ENCODE assay signal across 7 cellular contexts in the genomic region with DNA sequence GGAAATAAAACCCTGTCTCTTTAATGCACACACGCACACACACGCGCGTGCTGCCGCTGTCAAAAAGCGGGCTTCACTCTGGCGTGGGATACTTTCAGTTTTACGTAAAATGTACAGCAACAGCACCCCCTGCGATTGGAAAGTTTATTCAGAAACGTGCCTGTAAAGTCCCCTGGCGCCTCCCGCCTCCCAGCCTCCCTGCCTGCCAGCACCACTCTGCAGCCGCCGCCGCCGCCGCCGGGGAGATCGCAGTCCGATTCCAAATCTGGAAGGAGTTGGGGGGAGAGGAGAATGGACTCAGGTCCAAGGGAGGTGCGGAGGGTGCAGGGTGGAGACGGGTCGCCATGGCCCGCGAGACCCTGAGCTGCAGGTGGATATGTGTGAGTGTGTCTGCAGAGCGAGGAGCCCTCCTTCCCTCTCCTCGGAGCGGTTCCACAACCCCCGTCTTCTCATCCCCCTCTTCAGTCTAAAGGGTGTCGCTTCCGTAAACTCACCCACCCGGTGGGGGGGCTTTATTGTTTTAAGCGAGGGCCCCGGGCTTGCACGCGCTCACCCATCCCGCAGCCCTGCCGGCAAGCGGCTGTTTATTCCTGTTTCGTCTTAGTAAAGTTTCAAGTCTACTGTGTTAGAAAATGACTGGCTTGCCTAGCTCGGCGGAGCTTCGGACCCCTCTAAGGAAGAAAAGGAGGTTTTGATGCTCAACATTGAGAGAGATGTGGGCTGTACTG. TPM values are rescaled to one million over a fixed set of nuclear protein-coding genes. Genes with fewer than 3 reads are reported as not detected.
A peak's percentile ranks its signal among the peaks of the same experiment; 100 is the strongest.
DNase-seq lines count a peak whose midpoint lies in the region; ATAC-seq and TF ChIP-seq lines count a peak whose summit lies in the region.

No MANE protein-coding gene starts in this region.

- DNase-seq in GM10248 (ENCODE audit: extremely low spot score), result peak; percentile 64
- DNase-seq in Jurkat, Clone E6-1 (ENCODE audit: low read depth, low spot score), result peak; percentile 88
- DNase-seq in SK-N-MC (ENCODE audit: low read depth, low spot score), result no peak
- peak in 34 of 58 donors; percentile 13 to 79 (median 46) for DNase-seq in anterior cingulate cortex (lab: John Stamatoyannopoulos, UW)

- H3K27ac ChIP-seq in SK-N-MC (no peak overlapping the region), skeletal muscle tissue (ENCODE audit: low read depth, low read length) (no peak overlapping the region)

- H3K9me3 ChIP-seq in SK-N-MC (ENCODE audit: low read depth, low read length) (no peaks in the 10 kb centered on the region), iPS-15b (ENCODE audit: control insufficient read depth, insufficient read depth, low read length) (no peaks in the 10 kb centered on the region), skeletal muscle tissue (ENCODE audit: control insufficient read depth in 3 of 3, low read length in 3 of 3) (no peaks in the 10 kb centered on the region)

- peak; percentile 19 for TF ChIP-seq CTCF in GM10248 (IDR thresholded peaks at IDR 0.05; ENCODE audit: control extremely low read depth, extremely low read depth, low read depth, missing control alignments)

- peak; percentile 35 for ATAC-seq in GM21717 (IDR thresholded peaks at IDR 0.05; ENCODE audit: unreplicated experiment)

- CTCF ChIA-PET in GM10248 (lab: Yijun Ruan, JAX), result interaction anchor here (0.7 to 1.8 kb wide), 5 partner anchors 8 to 40 kb away, joined by 3 to 10 read pairs (median 4); no protein-coding TSS in a partner anchor

- H3K27me3 ChIP-seq in iPS-15b (ENCODE audit: control insufficient read depth, insufficient read depth, low read length) (peaks cover 16% of the 10 kb centered on the region), skeletal muscle tissue (ENCODE audit: control insufficient read depth in 3 of 3, insufficient read depth in 3 of 3, low read length in 3 of 3) (peaks cover 58 to 73% (median 64%) of the 10 kb centered on the region in 3 donors)

- H3K4me3 ChIP-seq in Jurkat, Clone E6-1 (ENCODE audit: low read length), result peak overlapping the region; percentile 87
- H3K4me3 ChIP-seq in SK-N-MC, result peak overlapping the region; percentile 92
- peak overlapping the region; percentile 89 for H3K4me3 ChIP-seq in iPS-15b (ENCODE audit: low read depth, low read length)
- H3K4me3 ChIP-seq in skeletal muscle tissue (ENCODE audit: low read length in 3 of 3), result peak overlapping the region; percentile 70 to 73 (median 72)

- H3K4me1 ChIP-seq in iPS-15b (ENCODE audit: control insufficient read depth, insufficient read depth, low read length) (peaks cover 3% of the 10 kb centered on the region), skeletal muscle tissue (ENCODE audit: control insufficient read depth in 3 of 3, insufficient read depth in 3 of 3, low read length in 3 of 3) (peaks cover 22 to 33% (median 32%) of the 10 kb centered on the region in 3 donors)

- POLR2A ChIA-PET in GM10248 (lab: Yijun Ruan, JAX), result no interaction called here

- no peaks in the 10 kb centered on the region for H3K36me3 ChIP-seq in SK-N-MC (ENCODE audit: insufficient read depth, low read length)
- no peaks in the 10 kb centered on the region for H3K36me3 ChIP-seq in iPS-15b (ENCODE audit: control insufficient read depth, insufficient read depth, low read length)
- no peaks in the 10 kb centered on the region for H3K36me3 ChIP-seq in skeletal muscle tissue (ENCODE audit: control insufficient read depth in 3 of 3, insufficient read depth in 3 of 3, low read length in 3 of 3)

- H3K9ac ChIP-seq in SK-N-MC (ENCODE audit: insufficient read length) (no peak overlapping the region), iPS-15b (ENCODE audit: low read depth, low read length) (peak overlapping the region; percentile 76), skeletal muscle tissue (ENCODE audit: low read depth in 1 of 3, low read length in 3 of 3) (peak overlapping the region in 2 of 3 donors; percentile 23 to 64)

RNA-seq across cellular contexts. Expression of gene BCL11A, which starts 1.8 kb away (rescaled TPM):
- polyA plus RNA-seq in Jurkat, Clone E6-1 (2012; ENCODE audit: insufficient read depth, insufficient read length), result 21.1 TPM
- total RNA-seq in skeletal muscle tissue, result 4.2 TPM
